Comparison of ENCODE assay signal across 8 cellular contexts in the genomic region with DNA sequence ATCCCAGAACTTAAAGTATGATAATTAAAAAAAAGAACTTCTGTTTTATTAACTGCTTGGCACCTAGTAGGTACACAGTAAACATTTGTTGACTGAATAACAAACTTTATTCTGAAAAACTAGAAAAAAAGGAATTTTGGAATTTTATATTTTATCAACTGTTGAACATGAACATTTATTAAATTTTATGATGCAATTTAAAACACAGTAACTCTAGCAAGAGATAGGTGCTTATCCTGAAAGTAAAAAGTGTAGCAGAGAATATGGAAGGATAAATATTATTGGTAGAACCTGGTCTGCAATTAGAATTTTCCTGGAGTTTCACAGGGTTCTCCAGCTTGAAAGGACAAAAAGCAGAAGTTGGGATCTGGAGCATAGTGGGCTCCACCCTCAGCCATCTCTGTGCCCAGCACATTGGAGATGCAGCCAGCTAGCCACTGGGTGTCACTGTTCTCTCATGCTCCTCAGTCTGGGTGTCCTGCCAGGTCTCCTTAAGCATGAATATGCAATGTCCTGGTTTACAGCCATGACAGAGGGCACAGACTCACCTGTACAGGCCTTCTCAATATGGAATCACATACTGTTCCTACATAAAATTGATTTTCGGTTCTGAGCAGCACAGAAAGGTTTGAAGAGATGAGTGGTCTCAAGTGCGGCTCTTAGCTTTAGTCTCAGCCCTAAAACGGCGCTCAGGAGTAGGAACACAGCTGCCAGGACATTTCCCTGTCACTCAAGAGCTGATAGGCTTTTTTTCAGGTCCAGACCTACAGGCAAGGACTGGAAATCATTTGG. TPM values are rescaled to one million over a fixed set of nuclear protein-coding genes. Genes with fewer than 3 reads are reported as not detected.
DNase-seq lines count a peak whose midpoint lies in the region; ATAC-seq, FAIRE-seq and TF ChIP-seq lines count a peak whose summit lies in the region.

No MANE protein-coding gene starts in this region.

- intact Hi-C loops in left cardiac atrium (cut with DNase I): loop anchor here in 1 of 2 donors (5.0 kb wide), 1 partner anchor 566 kb away; no protein-coding TSS in a partner anchor

- DNase-seq in GM12891 (ENCODE audit: insufficient read length, low spot score) (peak; percentile 35), NB4 (ENCODE audit: low read depth) (peak; percentile 89), SJSA1 (ENCODE audit: low read depth in 1 of 2, low spot score in 2 of 2) (peak; percentile 34 to 61), left cardiac atrium (peak; percentile 72), retina (peak; percentile 51), cerebellar nuclear complex (lab: John Stamatoyannopoulos, UW) (no peak)
- DNase-seq in activated naive CD8-positive, alpha-beta T cell treated with anti-CD3 and anti-CD28 coated beads for 36 hours: peak; percentile 40

- no peak overlapping the region for H3K27ac Mint-ChIP-seq in activated naive CD8-positive, alpha-beta T cell treated with anti-CD3 and anti-CD28 coated beads for 36 hours

- FAIRE-seq in GM12891 (lab: Jason Lieb, UNC): peak; percentile 96

- peak; percentile 97 for TF ChIP-seq CTCF in NB4 (IDR thresholded peaks at IDR 0.05; ENCODE audit: low read depth, low read length)

- ATAC-seq in HG02623 (IDR thresholded peaks at IDR 0.05; ENCODE audit: unreplicated experiment) (peak; percentile 99), left cardiac atrium (peak; percentile 97 to 99)

- no peaks in the 10 kb centered on the region for H3K9me3 ChIP-seq in SJSA1 (replicated peaks)

- H3K4me3 ChIP-seq in NB4 (ENCODE audit: low read depth, low read length) (no peak overlapping the region), SJSA1 (no peak overlapping the region)

- TF ChIP-seq POLR2A in GM12891 (IDR thresholded peaks at IDR 0.05; ENCODE audit: low read depth, low read length): no peak
- no peak for TF ChIP-seq POLR2A in NB4 (IDR thresholded peaks at IDR 0.05; ENCODE audit: extremely low read depth, insufficient read length)

- no peaks in the 10 kb centered on the region for H3K4me1 ChIP-seq in SJSA1 (replicated peaks)

- H3K36me3 ChIP-seq in SJSA1: no peaks in the 10 kb centered on the region

- no peaks in the 10 kb centered on the region for H3K9me3 Mint-ChIP-seq in activated naive CD8-positive, alpha-beta T cell treated with anti-CD3 and anti-CD28 coated beads for 36 hours

- H3K4me3 Mint-ChIP-seq in activated naive CD8-positive, alpha-beta T cell treated with anti-CD3 and anti-CD28 coated beads for 36 hours: no peak overlapping the region

- H3K4me1 Mint-ChIP-seq in activated naive CD8-positive, alpha-beta T cell treated with anti-CD3 and anti-CD28 coated beads for 36 hours: no peaks in the 10 kb centered on the region

- H3K27ac ChIP-seq in SJSA1: no peak overlapping the region

- no peaks in the 10 kb centered on the region for H3K27me3 ChIP-seq in SJSA1 (replicated peaks)

- H3K27me3 Mint-ChIP-seq in activated naive CD8-positive, alpha-beta T cell treated with anti-CD3 and anti-CD28 coated beads for 36 hours: peaks cover 23% of the 10 kb centered on the region

- H3K36me3 Mint-ChIP-seq in activated naive CD8-positive, alpha-beta T cell treated with anti-CD3 and anti-CD28 coated beads for 36 hours: no peaks in the 10 kb centered on the region

TF ChIP-seq in GM12891, 5 proteins besides CTCF, POLR2A, EP300 and RAD21:
- peak; percentile 100 for TF ChIP-seq POU2F2 (IDR thresholded peaks at IDR 0.05; ENCODE audit: low read depth, low read length)
- peak; percentile 76 for TF ChIP-seq SPI1 (IDR thresholded peaks at IDR 0.05; ENCODE audit: low read depth, low read length)
- TF ChIP-seq POLR2AphosphoS5 (IDR thresholded peaks at IDR 0.05; ENCODE audit: low read depth, low read length): no peak
- no peak for TF ChIP-seq TAF1 (IDR thresholded peaks at IDR 0.05; ENCODE audit: low read depth, low read length)

RNA-seq across cellular contexts. Expression of a gene that starts 31.7 kb away (rescaled TPM):
- 0.03 TPM for polyA plus RNA-seq in GM12891 (2012; ENCODE audit: low read depth, missing spikeins)
- total RNA-seq in SJSA1 (2014; rRNA removed; shearing (Covaris generic)): not detected in 2 replicates
- total RNA-seq in activated naive CD8-positive, alpha-beta T cell treated with anti-CD3 and anti-CD28 coated beads for 36 hours: not detected
- total RNA-seq in left cardiac atrium: 1 to 10 TPM; 1.0 to 3.5 TPM

Comparison
In these comparisons a context has a peak if more than half of its experiments do, and no peak if none do; other contexts are left out.
1. DNase-seq: peak in GM12891 (single experiment), NB4 (single experiment), SJSA1 (2 of 2), activated naive CD8-positive, alpha-beta T cell treated with anti-CD3 and anti-CD28 coated beads for 36 hours (single experiment), left cardiac atrium (single experiment) and retina (single experiment); none in cerebellar nuclear complex (0 of 2).